In the genomic region with DNA sequence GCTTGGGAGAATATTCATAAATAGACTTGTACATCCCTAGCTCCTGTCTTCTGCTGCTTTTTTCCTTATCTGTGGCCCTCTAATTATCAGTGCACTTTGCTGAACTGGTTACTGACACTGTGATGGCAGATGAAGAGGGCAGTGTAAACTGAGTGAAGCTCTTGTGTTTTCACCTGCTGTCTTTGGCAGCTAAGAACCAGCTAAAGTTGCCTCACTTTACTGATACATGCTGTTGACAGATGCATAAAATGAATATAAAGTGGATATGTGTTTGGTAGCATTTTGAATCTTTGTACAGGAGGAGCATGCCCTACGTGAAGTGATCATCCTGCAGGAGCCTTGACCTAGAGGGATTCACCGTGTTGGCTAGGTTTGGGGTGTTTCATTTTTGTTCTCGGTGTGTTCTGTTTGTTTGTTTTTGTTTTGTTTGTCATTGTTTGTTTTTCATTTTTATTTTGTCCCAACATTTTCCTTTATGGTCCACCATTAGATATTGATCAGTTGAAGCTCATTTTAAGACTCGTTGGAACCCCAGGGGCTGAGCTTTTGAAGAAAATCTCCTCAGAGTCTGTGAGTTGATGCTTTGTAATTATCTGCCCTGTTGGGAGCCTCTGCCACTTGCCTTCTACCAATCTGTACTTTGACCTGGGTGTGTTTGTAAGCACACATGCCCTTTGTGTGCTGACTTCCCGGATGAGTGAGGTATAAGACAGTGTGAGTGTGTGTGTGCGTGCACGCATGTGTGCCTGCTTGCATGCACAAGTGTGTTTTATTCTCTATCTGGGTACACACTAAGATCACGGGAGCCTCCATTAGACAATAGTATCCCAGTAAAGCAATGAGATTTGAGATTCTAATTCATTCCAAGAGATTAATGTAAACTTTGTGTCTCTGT, we compare ENCODE assay signal across 1 cellular context.
A peak's percentile ranks its signal among the peaks of the same experiment; 100 is the strongest.
TF ChIP-seq lines count a peak whose summit lies in the region.

No MANE protein-coding gene starts in this region.

TF ChIP-seq in HepG2, 621 proteins besides CTCF, POLR2A, EP300 and RAD21 (continued from another document and continues in another):
- TF ChIP-seq ISL2 (CRISPR knock-in tag; IDR thresholded peaks at IDR 0.05) (peak; percentile 80), ZNF280D (CRISPR knock-in tag; IDR thresholded peaks at IDR 0.05) (peak; percentile 79; the same call in 1 of the 2 replicates), ATF7-NPFF (CRISPR knock-in tag; IDR thresholded peaks at IDR 0.05; ENCODE audit: low read depth) (no peak), FOXJ3 (CRISPR knock-in tag; IDR thresholded peaks at IDR 0.05; ENCODE audit: borderline replicate concordance) (peak; percentile 76), TFDP1 (CRISPR knock-in tag; IDR thresholded peaks at IDR 0.05; ENCODE audit: borderline replicate concordance) (peak; percentile 77; the same call in 1 of the 2 replicates), ZNF75D (CRISPR knock-in tag; IDR thresholded peaks at IDR 0.05; ENCODE audit: borderline replicate concordance) (no peak), ZNF44 (CRISPR knock-in tag; IDR thresholded peaks at IDR 0.05) (0 out of 2 replicates have a peak, but pooled peaks have one; percentile 78), ZNF235 (CRISPR knock-in tag; IDR thresholded peaks at IDR 0.05; ENCODE audit: borderline replicate concordance) (no peak), NR0B2 (CRISPR knock-in tag; IDR thresholded peaks at IDR 0.05) (0 out of 2 replicates have a peak, but pooled peaks have one; percentile 51), EEA1 (CRISPR knock-in tag; IDR thresholded peaks at IDR 0.05; ENCODE audit: borderline replicate concordance) (no peak), CHCHD3 (CRISPR knock-in tag; IDR thresholded peaks at IDR 0.05) (no peak), GPBP1L1 (CRISPR knock-in tag; IDR thresholded peaks at IDR 0.05) (no peak), CCAR2 (optimal IDR thresholded peaks at IDR 0.05; ENCODE audit: low read depth, low read length) (no peak), KMT2B (CRISPR knock-in tag; IDR thresholded peaks at IDR 0.05) (peak; percentile 80), MBD4 (IDR thresholded peaks at IDR 0.05; ENCODE audit: borderline replicate concordance, low read length) (0 out of 2 replicates have a peak, but pooled peaks have one; percentile 83), HOXA5 (CRISPR knock-in tag; IDR thresholded peaks at IDR 0.05) (peak; percentile 46; the same call in 1 of the 2 replicates), ZHX2 (IDR thresholded peaks at IDR 0.05; ENCODE audit: low read depth) (peak; percentile 73; the same call in 1 of the 2 replicates), ZHX2 (CRISPR knock-in tag; IDR thresholded peaks at IDR 0.05; ENCODE audit: borderline replicate concordance) (no peak), POGK (CRISPR knock-in tag; conservative IDR thresholded peaks at IDR 0.05) (0 out of 2 replicates have a peak, but pooled peaks have one; percentile 39), SALL1 (CRISPR knock-in tag; IDR thresholded peaks at IDR 0.05) (peak; percentile 99), SRSF4 (IDR thresholded peaks at IDR 0.05; ENCODE audit: low read depth, low read length, poor library complexity, severe bottlenecking) (no peak), CEBPB (IDR thresholded peaks at IDR 0.05; ENCODE audit: borderline replicate concordance, low read depth, low read length) (no peak), FOXP1 (IDR thresholded peaks at IDR 0.05) (no peak; the same call in none of the 2 replicates), FOXP1 (CRISPR knock-in tag; IDR thresholded peaks at IDR 0.05) (peak; percentile 97), IRF2 (CRISPR knock-in tag; IDR thresholded peaks at IDR 0.05) (peak; percentile 96), SNAI1 (CRISPR knock-in tag; IDR thresholded peaks at IDR 0.05; ENCODE audit: borderline replicate concordance) (no peak), ZNF510 (CRISPR knock-in tag; IDR thresholded peaks at IDR 0.05; ENCODE audit: low read depth) (no peak), IRX3 (CRISPR knock-in tag; IDR thresholded peaks at IDR 0.05; ENCODE audit: borderline replicate concordance, low read depth) (no peak)
- TF ChIP-seq, protein P1, sequence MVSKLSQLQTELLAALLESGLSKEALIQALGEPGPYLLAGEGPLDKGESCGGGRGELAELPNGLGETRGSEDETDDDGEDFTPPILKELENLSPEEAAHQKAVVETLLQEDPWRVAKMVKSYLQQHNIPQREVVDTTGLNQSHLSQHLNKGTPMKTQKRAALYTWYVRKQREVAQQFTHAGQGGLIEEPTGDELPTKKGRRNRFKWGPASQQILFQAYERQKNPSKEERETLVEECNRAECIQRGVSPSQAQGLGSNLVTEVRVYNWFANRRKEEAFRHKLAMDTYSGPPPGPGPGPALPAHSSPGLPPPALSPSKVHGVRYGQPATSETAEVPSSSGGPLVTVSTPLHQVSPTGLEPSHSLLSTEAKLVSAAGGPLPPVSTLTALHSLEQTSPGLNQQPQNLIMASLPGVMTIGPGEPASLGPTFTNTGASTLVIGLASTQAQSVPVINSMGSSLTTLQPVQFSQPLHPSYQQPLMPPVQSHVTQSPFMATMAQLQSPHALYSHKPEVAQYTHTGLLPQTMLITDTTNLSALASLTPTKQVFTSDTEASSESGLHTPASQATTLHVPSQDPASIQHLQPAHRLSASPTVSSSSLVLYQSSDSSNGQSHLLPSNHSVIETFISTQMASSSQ (IDR thresholded peaks at IDR 0.05; ENCODE audit: low read depth), result peak; percentile 74; the same call in 1 of the 2 replicates
- TF ChIP-seq, protein P1 (CRISPR knock-in tag; IDR thresholded peaks at IDR 0.05; ENCODE audit: borderline replicate concordance), result peak; percentile 78; the same call in 1 of the 2 replicates
- TF ChIP-seq, protein P2, sequence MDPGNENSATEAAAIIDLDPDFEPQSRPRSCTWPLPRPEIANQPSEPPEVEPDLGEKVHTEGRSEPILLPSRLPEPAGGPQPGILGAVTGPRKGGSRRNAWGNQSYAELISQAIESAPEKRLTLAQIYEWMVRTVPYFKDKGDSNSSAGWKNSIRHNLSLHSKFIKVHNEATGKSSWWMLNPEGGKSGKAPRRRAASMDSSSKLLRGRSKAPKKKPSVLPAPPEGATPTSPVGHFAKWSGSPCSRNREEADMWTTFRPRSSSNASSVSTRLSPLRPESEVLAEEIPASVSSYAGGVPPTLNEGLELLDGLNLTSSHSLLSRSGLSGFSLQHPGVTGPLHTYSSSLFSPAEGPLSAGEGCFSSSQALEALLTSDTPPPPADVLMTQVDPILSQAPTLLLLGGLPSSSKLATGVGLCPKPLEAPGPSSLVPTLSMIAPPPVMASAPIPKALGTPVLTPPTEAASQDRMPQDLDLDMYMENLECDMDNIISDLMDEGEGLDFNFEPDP (CRISPR knock-in tag; conservative IDR thresholded peaks at IDR 0.05), result no peak
- TF ChIP-seq, protein P3, sequence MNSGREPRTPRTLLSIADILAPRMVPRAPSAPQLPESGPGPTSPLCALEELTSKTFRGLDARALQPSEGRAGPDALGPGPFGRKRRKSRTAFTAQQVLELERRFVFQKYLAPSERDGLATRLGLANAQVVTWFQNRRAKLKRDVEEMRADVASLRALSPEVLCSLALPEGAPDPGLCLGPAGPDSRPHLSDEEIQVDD (CRISPR knock-in tag; IDR thresholded peaks at IDR 0.05; ENCODE audit: borderline replicate concordance), result no peak
